In genomic region chr1:198157847-198158765, GRCh38 we compare ENCODE assay signal across 8 cellular contexts. TPM values are rescaled to one million over a fixed set of nuclear protein-coding genes. Genes with fewer than 3 reads are reported as not detected.
DNase-seq lines count a peak whose midpoint lies in the region; ATAC-seq and TF ChIP-seq lines count a peak whose summit lies in the region.

No MANE protein-coding gene starts in this region.

- H2AFZ ChIP-seq in PC-3 (ENCODE audit: low read length): peak overlapping the region; percentile 96; the same call in 1 of the 2 replicates

- H3K27ac Mint-ChIP-seq in memory B cell: peak overlapping the region; percentile 96

- H3K36me3 ChIP-seq in PC-3 (ENCODE audit: low read depth, low read length): no peaks in the 10 kb centered on the region
- no peaks in the 10 kb centered on the region for H3K36me3 ChIP-seq in upper lobe of right lung

- no peaks in the 10 kb centered on the region for H4K20me1 ChIP-seq in PC-3 (ENCODE audit: low read length)

- BruUV-seq in PC-3 (replicated peaks; lab: Mats Ljungman, UMichigan): TSS peak; percentile 73

- CTCF ChIA-PET in PC-3 (lab: Charles Lee): no interaction called here

- no peaks in the 10 kb centered on the region for H3F3A ChIP-seq in PC-3 (ENCODE audit: low read length, unreplicated experiment)

- H3K4me2 ChIP-seq in PC-3 (ENCODE audit: low read length): peak overlapping the region; percentile 80

- peak overlapping the region; percentile 81 for H3K4me3 ChIP-seq in PC-3 (ENCODE audit: low read length)
- peak overlapping the region; percentile 90 for H3K4me3 ChIP-seq in upper lobe of right lung

- TF ChIP-seq CTCF in GM10266 (IDR thresholded peaks at IDR 0.05; ENCODE audit: control insufficient read depth, insufficient read depth, low read depth, missing control alignments) (no peak), PC-3 (conservative IDR thresholded peaks at IDR 0.05; ENCODE audit: low read depth, low read length) (no peak), upper lobe of right lung (IDR thresholded peaks at IDR 0.05) (no peak)

- peak; percentile 46 for DNase-seq in ACHN
- DNase-seq in GM10266 (ENCODE audit: extremely low spot score): peak; percentile 29
- peak; percentile 11 for DNase-seq in PC-3
- peak; percentile 40 for DNase-seq in cerebellar cortex (ENCODE audit: low spot score)
- DNase-seq in memory B cell (ENCODE audit: low spot score in 2 of 2): peak in 1 of 2 donors; percentile 18
- no peak for DNase-seq in upper lobe of right lung
- DNase-seq in stimulated activated CD8-positive, alpha-beta memory T cell treated with anti-CD3 and anti-CD28 coated beads, Interleukin-4, amount 100 ng/mL, for 48 hours: no peak

- H3K27me3 ChIP-seq in PC-3 (ENCODE audit: low read length) (no peaks in the 10 kb centered on the region), upper lobe of right lung (no peaks in the 10 kb centered on the region)

- in situ Hi-C loops in ACHN (cut with HindIII; ENCODE audit: low pct_ligation_motif_present, low pct_unique_long_range_greater_than_20kb, low sequenced_read_pairs): no loop called here

- H3K9ac ChIP-seq in PC-3 (ENCODE audit: low read length): peak overlapping the region; percentile 76

- H3K9me3 ChIP-seq in PC-3 (ENCODE audit: low read length): no peaks in the 10 kb centered on the region
- H3K9me3 ChIP-seq in upper lobe of right lung: no peaks in the 10 kb centered on the region

- H3K36me3 Mint-ChIP-seq in memory B cell: no peaks in the 10 kb centered on the region

- H3K27ac ChIP-seq in PC-3 (ENCODE audit: low read length) (no peak overlapping the region), upper lobe of right lung (peak overlapping the region; percentile 97)

- H3K27me3 Mint-ChIP-seq in memory B cell: no peaks in the 10 kb centered on the region

- intact Hi-C loops in PC-3 (cut with micrococcal nuclease): loop anchor here (2.0 to 5.0 kb wide), 7 partner anchors 69 to 529 kb away; partner anchors contain the start of genes DENND1B and LHX9
- intact Hi-C loops in upper lobe of right lung (cut with DNase I): no loop called here

- H3K4me1 Mint-ChIP-seq in memory B cell: peaks cover 24% of the 10 kb centered on the region

- H3K9me3 Mint-ChIP-seq in memory B cell: no peaks in the 10 kb centered on the region

- peaks cover 60% of the 10 kb centered on the region for H3K79me2 ChIP-seq in PC-3 (ENCODE audit: low read length)

- no peak for ATAC-seq in PC-3
- peak; percentile 8 for ATAC-seq in memory B cell (ENCODE audit: low read depth)
- no peak for ATAC-seq in upper lobe of right lung
- ATAC-seq in HG03095 (IDR thresholded peaks at IDR 0.05; ENCODE audit: unreplicated experiment): no peak

- POLR2A ChIA-PET in PC-3 (lab: Charles Lee; ENCODE audit: unreplicated experiment): no interaction called here

- no peaks in the 10 kb centered on the region for H3K9me2 ChIP-seq in PC-3 (replicated peaks; ENCODE audit: low read length)

- H3K4me3 Mint-ChIP-seq in memory B cell: peak overlapping the region; percentile 100

- H3K4me1 ChIP-seq in PC-3 (ENCODE audit: insufficient read depth, low read length) (peaks cover 32% of the 10 kb centered on the region), upper lobe of right lung (peaks cover 23% of the 10 kb centered on the region)

RNA-seq across cellular contexts. Expression of gene NEK7, which starts 1.3 kb away (rescaled TPM):
- total RNA-seq in PC-3 (2014; rRNA removed) (23.2 and 25.2 TPM in 2 replicates), upper lobe of right lung (96.9 TPM)

Comparison
In these comparisons a context has a peak if more than half of its experiments do, and no peak if none do; other contexts are left out.
1. DNase-seq: peak in ACHN (single experiment), GM10266 (single experiment), PC-3 (single experiment) and cerebellar cortex (single experiment); none in upper lobe of right lung (single experiment) and stimulated activated CD8-positive, alpha-beta memory T cell treated with anti-CD3 and anti-CD28 coated beads, Interleukin-4, amount 100 ng/mL, for 48 hours (single experiment).